ENCODE assay signal across 2 cellular contexts in the genomic region with DNA sequence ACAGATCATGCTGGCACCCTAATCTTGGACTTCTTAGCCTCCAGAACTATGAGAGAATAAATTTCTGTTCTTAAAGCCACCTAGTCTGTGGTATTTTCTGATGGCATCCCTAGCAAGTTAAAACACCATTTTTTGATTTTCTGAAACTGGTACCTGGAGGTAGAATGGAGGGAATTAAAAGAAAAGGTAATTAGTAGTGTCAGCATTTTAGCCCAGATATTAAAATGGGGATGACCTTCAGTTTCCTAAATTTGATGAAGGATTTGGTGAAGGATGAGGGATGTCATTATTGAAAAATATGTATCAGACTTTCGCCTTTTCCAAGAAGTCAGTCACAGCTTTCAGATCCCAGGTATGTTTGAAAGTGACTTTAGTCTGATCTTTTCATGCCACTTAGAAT.
TF ChIP-seq lines count a peak whose summit lies in the region.

No MANE protein-coding gene starts in this region.

TF ChIP-seq in IMR-90, 13 proteins besides CTCF, POLR2A, EP300 and RAD21:
- TF ChIP-seq MAFK (IDR thresholded peaks at IDR 0.05; ENCODE audit: low read depth, low read length) (peak; percentile 74), MXI1 (IDR thresholded peaks at IDR 0.05; ENCODE audit: borderline replicate concordance, low read depth, low read length) (no peak), RCOR1 (IDR thresholded peaks at IDR 0.05; ENCODE audit: insufficient replicate concordance, low read length) (no peak), NFE2L2 (IDR thresholded peaks at IDR 0.05; ENCODE audit: low read depth, low read length) (no peak), BHLHE40 (IDR thresholded peaks at IDR 0.05; ENCODE audit: low read depth, low read length) (no peak)

TF ChIP-seq in K562, 482 proteins besides CTCF, POLR2A, EP300 and RAD21:
- TF ChIP-seq SMARCC2 (IDR thresholded peaks at IDR 0.05; ENCODE audit: low read depth) (no peak), KAT8 (IDR thresholded peaks at IDR 0.05; ENCODE audit: low read depth) (no peak), CEBPB (tag; IDR thresholded peaks at IDR 0.05) (no peak), EP400 (IDR thresholded peaks at IDR 0.05) (no peak), MAFF (IDR thresholded peaks at IDR 0.05; ENCODE audit: low read length) (peak; percentile 47; the same call in 1 of the 2 replicates), MAZ (CRISPR knock-in tag; conservative IDR thresholded peaks at IDR 0.05 in 1 of 2, IDR thresholded peaks at IDR 0.05 in 1 of 2) (no peak), POU5F1 (IDR thresholded peaks at IDR 0.05; ENCODE audit: borderline replicate concordance, low read depth, low read length, partially characterized antibody) (no peak), C11orf30 (IDR thresholded peaks at IDR 0.05; ENCODE audit: low read depth) (peak; percentile 15; the same call in 1 of the 2 replicates), ZNF316 (IDR thresholded peaks at IDR 0.05) (peak; percentile 63; the same call in 1 of the 2 replicates), SRSF7 (optimal IDR thresholded peaks at IDR 0.05; ENCODE audit: low read depth, low read length) (no peak)
- TF ChIP-seq, protein P1, sequence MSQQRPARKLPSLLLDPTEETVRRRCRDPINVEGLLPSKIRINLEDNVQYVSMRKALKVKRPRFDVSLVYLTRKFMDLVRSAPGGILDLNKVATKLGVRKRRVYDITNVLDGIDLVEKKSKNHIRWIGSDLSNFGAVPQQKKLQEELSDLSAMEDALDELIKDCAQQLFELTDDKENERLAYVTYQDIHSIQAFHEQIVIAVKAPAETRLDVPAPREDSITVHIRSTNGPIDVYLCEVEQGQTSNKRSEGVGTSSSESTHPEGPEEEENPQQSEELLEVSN (IDR thresholded peaks at IDR 0.05; ENCODE audit: borderline replicate concordance in 1 of 2, extremely low read depth in 1 of 2, insufficient read depth in 1 of 2, insufficient read length in 1 of 2, low read depth in 1 of 2, low read length in 1 of 2, poor library complexity in 1 of 2, severe bottlenecking in 1 of 2) = no peak
TF ChIP-seq in K562: peak in this region for 3.
